11 cellular contexts compared by ENCODE assay signal in genomic region chr21:41171210-41171609, GRCh38. TPM values are rescaled to one million over a fixed set of nuclear protein-coding genes. Genes with fewer than 3 reads are reported as not detected.
DNase-seq lines count a peak whose midpoint lies in the region; ATAC-seq and TF ChIP-seq lines count a peak whose summit lies in the region.
"Had no signal": no experiment of that assay in that cellular context is flagged by ENCODE, and none has a peak within 500 bp of the region (broad histone marks: within the 10 kb centered on the region; RNA-seq: fewer than 3 reads in every experiment).

No MANE protein-coding gene starts in this region.

- DNase-seq in C1 segment of cervical spinal cord (lab: John Stamatoyannopoulos, UW), result peak in 8 of 14 donors; percentile 14 to 87 (median 42)
- DNase-seq in NCI-H526 treated with DMSO at 0.1 percent for 48 hours (lab: John Stamatoyannopoulos, UW), result peak; percentile 35
- no peak for DNase-seq in esophagus squamous epithelium (lab: John Stamatoyannopoulos, UW)
- DNase-seq in prostate gland (ENCODE audit: low spot score), result peak; percentile 84
- DNase-seq in UCSD-AML1 (lab: John Stamatoyannopoulos, UW; ENCODE audit: unreplicated experiment), result no peak
- DNase-seq in activated naive CD4-positive, alpha-beta T cell (lab: John Stamatoyannopoulos, UW), result no peak
- no peak for DNase-seq in NCI-H1092 (lab: John Stamatoyannopoulos, UW)
- DNase-seq: effector memory CD8-positive, alpha-beta T cell; NCI-H2081; SJCRH30 had no signal

- H3K36me3 ChIP-seq in esophagus squamous epithelium (peaks cover 0 to 5% (median 0%) of the 10 kb centered on the region in 3 donors), prostate gland (no peaks in the 10 kb centered on the region)
- H3K36me3 ChIP-seq: SJCRH30 had no signal

- ATAC-seq in HG03045 (IDR thresholded peaks at IDR 0.05; ENCODE audit: unreplicated experiment), result no peak
- ATAC-seq: effector memory CD8-positive, alpha-beta T cell had no signal

- intact Hi-C loops in esophagus squamous epithelium (cut with DNase I) (no loop called here), prostate gland (cut with DNase I) (no loop called here)

- TF ChIP-seq POLR2A in esophagus squamous epithelium (IDR thresholded peaks at IDR 0.05), result peak in 1 of 4 donors; percentile 33
- TF ChIP-seq POLR2A in prostate gland (IDR thresholded peaks at IDR 0.05), result peak; percentile 72

- peaks cover 15 to 82% (median 24%) of the 10 kb centered on the region in 3 donors for H3K4me1 ChIP-seq in esophagus squamous epithelium
- H3K4me1 ChIP-seq in prostate gland (replicated peaks), result no peaks in the 10 kb centered on the region
- H3K4me1 ChIP-seq: SJCRH30 had no signal

- no peak for TF ChIP-seq CTCF in esophagus squamous epithelium (IDR thresholded peaks at IDR 0.05)
- no peak for TF ChIP-seq CTCF in prostate gland (IDR thresholded peaks at IDR 0.05)

- H3K4me3 ChIP-seq in esophagus squamous epithelium (peak overlapping the region in 3 of 4 donors; percentile 3 to 92 (median 10)), prostate gland (no peak overlapping the region)
- H3K4me3 ChIP-seq: SJCRH30 had no signal

- 31 to 48% methylated on average over 8 of the region's 8 CpGs for WGBS in esophagus squamous epithelium, 2 donors
- WGBS in prostate gland, result 53% methylated on average over 8 of the region's 8 CpGs

- H3K9me3 ChIP-seq in esophagus squamous epithelium, result no peaks in the 10 kb centered on the region
- no peaks in the 10 kb centered on the region for H3K9me3 ChIP-seq in prostate gland
- H3K9me3 ChIP-seq: SJCRH30 had no signal

- H3K27me3 ChIP-seq in esophagus squamous epithelium, result peaks cover 0 to 12% (median 0%) of the 10 kb centered on the region in 4 donors
- no peaks in the 10 kb centered on the region for H3K27me3 ChIP-seq in prostate gland (replicated peaks; ENCODE audit: insufficient read depth)
- H3K27me3 ChIP-seq: SJCRH30 had no signal

- peak overlapping the region; percentile 73 to 96 (median 91) for H3K27ac ChIP-seq in esophagus squamous epithelium
- peak overlapping the region; percentile 78 to 95 for H3K27ac ChIP-seq in prostate gland
- H3K27ac ChIP-seq: SJCRH30 had no signal

RNA-seq across cellular contexts. Expression of gene BACE2, which starts 3.2 kb away (rescaled TPM):
- 10 to 100 TPM; 32.8 to 51.5 (median 47.1) TPM for total RNA-seq in esophagus squamous epithelium
- total RNA-seq in prostate gland, result 100 to 1,000 TPM; 103 to 119 TPM
- total RNA-seq: SJCRH30 had no signal

Comparison
In these comparisons a context has a peak if more than half of its experiments do, and no peak if none do; other contexts are left out.
1. DNase-seq: peak in C1 segment of cervical spinal cord (8 of 14), NCI-H526 treated with DMSO at 0.1 percent for 48 hours (single experiment) and prostate gland (single experiment); none in esophagus squamous epithelium (single experiment), UCSD-AML1 (single experiment), activated naive CD4-positive, alpha-beta T cell (0 of 4) and NCI-H1092 (single experiment).
2. H3K4me3 ChIP-seq: peak in esophagus squamous epithelium (3 of 4); none in prostate gland (0 of 2).